ENCODE assay signal across 13 cellular contexts in the genomic region with DNA sequence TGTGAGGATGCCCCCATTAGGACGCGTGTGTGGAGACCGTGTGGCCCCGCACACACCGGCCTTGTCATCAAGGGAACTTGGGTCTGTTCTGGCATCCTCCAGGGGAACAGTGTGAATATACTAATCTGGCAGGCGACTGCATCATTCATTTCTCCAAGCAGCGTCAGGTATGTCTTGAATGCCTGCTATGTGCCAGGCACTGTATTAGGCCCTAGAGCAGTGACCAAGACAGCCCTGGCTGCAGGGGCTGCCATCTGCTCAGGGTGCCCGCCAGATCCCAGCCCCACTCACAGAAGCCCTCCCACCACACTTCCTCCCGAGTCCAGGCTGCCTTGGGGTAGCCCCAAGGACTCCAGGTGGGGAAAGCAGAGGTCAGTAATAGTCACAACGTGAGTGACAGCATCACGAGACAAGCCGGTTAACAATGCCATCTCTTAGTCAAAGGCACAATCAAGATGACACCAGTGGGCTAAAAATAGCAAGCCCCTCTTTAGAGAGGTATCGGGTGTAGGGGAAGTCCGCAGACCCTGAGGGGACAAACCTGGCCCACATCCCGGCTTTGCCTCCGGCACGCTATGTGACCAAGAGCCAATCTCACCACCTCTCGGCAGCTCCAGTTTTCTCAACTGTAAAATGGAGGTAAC. TPM values are rescaled to one million over a fixed set of nuclear protein-coding genes. Genes with fewer than 3 reads are reported as not detected.
DNase-seq lines count a peak whose midpoint lies in the region; ATAC-seq lines count a peak whose summit lies in the region.
"Had no signal": no experiment of that assay in that cellular context is flagged by ENCODE, and none has a peak within 500 bp of the region (broad histone marks: within the 10 kb centered on the region; RNA-seq: fewer than 3 reads in every experiment).

No MANE protein-coding gene starts in this region.

- H3K9me3 Mint-ChIP-seq in activated CD4-positive, alpha-beta T cell treated with anti-CD3 and anti-CD28 coated beads, Interleukin-2, amount 10 ng/mL, durations not matched to agents 7 days and 5 days: no peaks in the 10 kb centered on the region
- no peaks in the 10 kb centered on the region for H3K9me3 Mint-ChIP-seq in stimulated activated naive B cell treated with anti-CD40 and anti-IgM and Interleukin-4, amounts not matched to agents 10 μg/mL and 1 μg/mL and 100 μg/mL, for 72 hours

- ATAC-seq in GM21786 (IDR thresholded peaks at IDR 0.05; ENCODE audit: unreplicated experiment): peak; percentile 57
- ATAC-seq in HG03565 (IDR thresholded peaks at IDR 0.05; ENCODE audit: unreplicated experiment): peak; percentile 47
- ATAC-seq in stimulated activated naive B cell treated with anti-CD40 and anti-IgM and Interleukin-4, amounts not matched to agents 10 μg/mL and 1 μg/mL and 100 μg/mL, for 72 hours (replicated peaks): peak; percentile 5 to 18
- ATAC-seq: A549 had no signal

- peaks cover 55% of the 10 kb centered on the region for H3K4me1 Mint-ChIP-seq in activated CD4-positive, alpha-beta T cell treated with anti-CD3 and anti-CD28 coated beads, Interleukin-2, amount 10 ng/mL, durations not matched to agents 7 days and 5 days
- H3K4me1 Mint-ChIP-seq in stimulated activated naive B cell treated with anti-CD40 and anti-IgM and Interleukin-4, amounts not matched to agents 10 μg/mL and 1 μg/mL and 100 μg/mL, for 72 hours: peaks cover 61 to 84% of the 10 kb centered on the region in 2 donors

- CTCF ChIA-PET in activated CD4-positive, alpha-beta T cell treated with anti-CD3 and anti-CD28 coated beads, Interleukin-2, amount 10 ng/mL, durations not matched to agents 7 days and 5 days (lab: Charles Lee): interaction anchor here (0.9 to 2.3 kb wide), 4 partner anchors 15 to 47 kb away, joined by 3 to 12 read pairs (median 6); no protein-coding TSS in a partner anchor

- no peaks in the 10 kb centered on the region for H3K36me3 Mint-ChIP-seq in activated CD4-positive, alpha-beta T cell treated with anti-CD3 and anti-CD28 coated beads, Interleukin-2, amount 10 ng/mL, durations not matched to agents 7 days and 5 days (ENCODE audit: low read depth)
- no peaks in the 10 kb centered on the region for H3K36me3 Mint-ChIP-seq in stimulated activated naive B cell treated with anti-CD40 and anti-IgM and Interleukin-4, amounts not matched to agents 10 μg/mL and 1 μg/mL and 100 μg/mL, for 72 hours

- no peaks in the 10 kb centered on the region for H3K27me3 Mint-ChIP-seq in activated CD4-positive, alpha-beta T cell treated with anti-CD3 and anti-CD28 coated beads, Interleukin-2, amount 10 ng/mL, durations not matched to agents 7 days and 5 days
- H3K27me3 Mint-ChIP-seq in stimulated activated naive B cell treated with anti-CD40 and anti-IgM and Interleukin-4, amounts not matched to agents 10 μg/mL and 1 μg/mL and 100 μg/mL, for 72 hours: no peaks in the 10 kb centered on the region

- POLR2A ChIA-PET in activated CD4-positive, alpha-beta T cell treated with anti-CD3 and anti-CD28 coated beads, Interleukin-2, amount 10 ng/mL, durations not matched to agents 7 days and 5 days (lab: Charles Lee): no interaction called here

- no peak overlapping the region for H3K4me3 Mint-ChIP-seq in activated CD4-positive, alpha-beta T cell treated with anti-CD3 and anti-CD28 coated beads, Interleukin-2, amount 10 ng/mL, durations not matched to agents 7 days and 5 days
- H3K4me3 Mint-ChIP-seq in stimulated activated naive B cell treated with anti-CD40 and anti-IgM and Interleukin-4, amounts not matched to agents 10 μg/mL and 1 μg/mL and 100 μg/mL, for 72 hours: peak overlapping the region in 1 of 2 donors; percentile 35

- H3K27ac Mint-ChIP-seq in activated CD4-positive, alpha-beta T cell treated with anti-CD3 and anti-CD28 coated beads, Interleukin-2, amount 10 ng/mL, durations not matched to agents 7 days and 5 days: peak overlapping the region; percentile 60
- peak overlapping the region; percentile 87 for H3K27ac Mint-ChIP-seq in stimulated activated naive B cell treated with anti-CD40 and anti-IgM and Interleukin-4, amounts not matched to agents 10 μg/mL and 1 μg/mL and 100 μg/mL, for 72 hours

- no peak for DNase-seq in activated CD4-positive, alpha-beta T cell treated with anti-CD3 and anti-CD28 coated beads, Interleukin-2, amount 10 ng/mL, durations not matched to agents 7 days and 5 days
- no peak for DNase-seq in activated CD4-positive, alpha-beta T cell treated with anti-CD3 and anti-CD28 coated beads, Interleukin-2, amount 50 U/mL, for 4 hours
- DNase-seq in stimulated activated naive B cell treated with anti-CD40 and anti-IgM and Interleukin-4, amounts not matched to agents 10 μg/mL and 1 μg/mL and 100 μg/mL, for 72 hours: no peak
- DNase-seq in OCI-M2 (lab: John Stamatoyannopoulos, UW; ENCODE audit: unreplicated experiment) (no peak), NCI-H128 (lab: John Stamatoyannopoulos, UW; ENCODE audit: unreplicated experiment) (no peak), DMS79 treated with DMSO at 0.1 percent for 48 hours (lab: John Stamatoyannopoulos, UW) (no peak)
- DNase-seq: Calu3, KBM-7, NCI-H2081, small intestine had no signal

RNA-seq across cellular contexts. Expression of a gene that starts 7.5 kb away (rescaled TPM):
- total RNA-seq in activated CD4-positive, alpha-beta T cell treated with anti-CD3 and anti-CD28 coated beads, Interleukin-2, amount 10 ng/mL, durations not matched to agents 7 days and 5 days: 100 to 1,000 TPM; 481 to 584 TPM
- total RNA-seq: Calu3 had no signal

RNA-seq across cellular contexts. Expression of a gene that starts 41.7 kb away (rescaled TPM):
- total RNA-seq in activated CD4-positive, alpha-beta T cell treated with anti-CD3 and anti-CD28 coated beads, Interleukin-2, amount 10 ng/mL, durations not matched to agents 7 days and 5 days: not detected
- total RNA-seq: Calu3 had no signal
